ENCODE assay signal across 1 cellular context in the genomic region with DNA sequence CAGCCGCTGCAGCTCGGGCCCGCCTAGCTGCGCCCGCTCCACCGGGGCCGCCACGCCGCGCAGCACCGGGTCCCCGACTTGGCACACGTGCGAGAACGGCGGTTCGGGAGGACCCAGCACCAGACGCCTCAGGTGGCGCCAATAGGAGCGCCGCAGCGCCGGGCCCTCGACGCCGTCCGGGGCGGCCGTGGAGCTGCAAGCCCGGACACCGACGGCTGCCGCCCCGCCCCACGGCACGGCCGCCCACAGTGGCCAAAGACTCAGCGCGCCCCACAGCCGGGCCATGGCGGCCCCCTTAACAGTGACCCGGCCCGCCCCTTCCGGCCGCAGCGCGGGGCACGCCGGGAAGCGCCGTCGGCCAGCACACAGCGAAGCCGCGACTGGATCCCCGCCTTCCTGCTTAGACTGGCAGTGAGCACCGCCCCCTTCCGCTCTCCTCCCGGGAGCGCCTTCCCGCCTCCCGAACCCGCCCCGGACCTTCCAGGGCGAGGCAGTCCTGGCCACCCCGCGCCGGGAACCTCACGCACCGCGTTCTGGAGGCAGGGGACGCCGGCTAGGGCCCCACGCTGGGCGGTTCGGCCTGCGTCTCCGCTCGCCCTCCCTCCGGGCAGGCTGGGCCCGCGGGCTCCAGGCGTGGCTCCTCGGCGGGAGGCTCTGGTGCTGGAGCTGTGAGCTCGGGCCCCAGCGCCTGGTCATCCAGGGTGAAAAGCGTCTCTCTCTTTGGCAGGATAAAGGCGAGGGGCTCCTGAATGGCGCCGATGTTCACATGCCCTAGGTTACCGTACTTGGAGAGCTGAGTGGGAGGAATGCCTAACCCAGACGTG.
TF ChIP-seq lines count a peak whose summit lies in the region.

A gene with protein sequence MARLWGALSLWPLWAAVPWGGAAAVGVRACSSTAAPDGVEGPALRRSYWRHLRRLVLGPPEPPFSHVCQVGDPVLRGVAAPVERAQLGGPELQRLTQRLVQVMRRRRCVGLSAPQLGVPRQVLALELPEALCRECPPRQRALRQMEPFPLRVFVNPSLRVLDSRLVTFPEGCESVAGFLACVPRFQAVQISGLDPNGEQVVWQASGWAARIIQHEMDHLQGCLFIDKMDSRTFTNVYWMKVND (minus strand): TSS at position 303 of the 824 bp plus-strand sequence. CDS start 18 bp downstream, at position 285.

TF ChIP-seq in GM12878, 131 proteins besides CTCF, POLR2A, EP300 and RAD21 (continued from another document):
- TF ChIP-seq, protein P1, sequence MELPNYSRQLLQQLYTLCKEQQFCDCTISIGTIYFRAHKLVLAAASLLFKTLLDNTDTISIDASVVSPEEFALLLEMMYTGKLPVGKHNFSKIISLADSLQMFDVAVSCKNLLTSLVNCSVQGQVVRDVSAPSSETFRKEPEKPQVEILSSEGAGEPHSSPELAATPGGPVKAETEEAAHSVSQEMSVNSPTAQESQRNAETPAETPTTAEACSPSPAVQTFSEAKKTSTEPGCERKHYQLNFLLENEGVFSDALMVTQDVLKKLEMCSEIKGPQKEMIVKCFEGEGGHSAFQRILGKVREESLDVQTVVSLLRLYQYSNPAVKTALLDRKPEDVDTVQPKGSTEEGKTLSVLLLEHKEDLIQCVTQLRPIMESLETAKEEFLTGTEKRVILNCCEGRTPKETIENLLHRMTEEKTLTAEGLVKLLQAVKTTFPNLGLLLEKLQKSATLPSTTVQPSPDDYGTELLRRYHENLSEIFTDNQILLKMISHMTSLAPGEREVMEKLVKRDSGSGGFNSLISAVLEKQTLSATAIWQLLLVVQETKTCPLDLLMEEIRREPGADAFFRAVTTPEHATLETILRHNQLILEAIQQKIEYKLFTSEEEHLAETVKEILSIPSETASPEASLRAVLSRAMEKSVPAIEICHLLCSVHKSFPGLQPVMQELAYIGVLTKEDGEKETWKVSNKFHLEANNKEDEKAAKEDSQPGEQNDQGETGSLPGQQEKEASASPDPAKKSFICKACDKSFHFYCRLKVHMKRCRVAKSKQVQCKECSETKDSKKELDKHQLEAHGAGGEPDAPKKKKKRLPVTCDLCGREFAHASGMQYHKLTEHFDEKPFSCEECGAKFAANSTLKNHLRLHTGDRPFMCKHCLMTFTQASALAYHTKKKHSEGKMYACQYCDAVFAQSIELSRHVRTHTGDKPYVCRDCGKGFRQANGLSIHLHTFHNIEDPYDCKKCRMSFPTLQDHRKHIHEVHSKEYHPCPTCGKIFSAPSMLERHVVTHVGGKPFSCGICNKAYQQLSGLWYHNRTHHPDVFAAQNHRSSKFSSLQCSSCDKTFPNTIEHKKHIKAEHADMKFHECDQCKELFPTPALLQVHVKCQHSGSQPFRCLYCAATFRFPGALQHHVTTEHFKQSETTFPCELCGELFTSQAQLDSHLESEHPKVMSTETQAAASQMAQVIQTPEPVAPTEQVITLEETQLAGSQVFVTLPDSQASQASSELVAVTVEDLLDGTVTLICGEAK (IDR thresholded peaks at IDR 0.05; ENCODE audit: borderline replicate concordance): peak; percentile 50; the same call in 1 of the 2 replicates
- TF ChIP-seq STAT1 (conservative IDR thresholded peaks at IDR 0.05): no peak; the same call in 1 of the 2 replicates
- TF ChIP-seq SMC3 (IDR thresholded peaks at IDR 0.05; ENCODE audit: borderline replicate concordance, low read length): no peak
- no peak for TF ChIP-seq SUPT20H (IDR thresholded peaks at IDR 0.05; ENCODE audit: borderline replicate concordance, control insufficient read depth, low read depth, low read length)
- TF ChIP-seq, protein P2, sequence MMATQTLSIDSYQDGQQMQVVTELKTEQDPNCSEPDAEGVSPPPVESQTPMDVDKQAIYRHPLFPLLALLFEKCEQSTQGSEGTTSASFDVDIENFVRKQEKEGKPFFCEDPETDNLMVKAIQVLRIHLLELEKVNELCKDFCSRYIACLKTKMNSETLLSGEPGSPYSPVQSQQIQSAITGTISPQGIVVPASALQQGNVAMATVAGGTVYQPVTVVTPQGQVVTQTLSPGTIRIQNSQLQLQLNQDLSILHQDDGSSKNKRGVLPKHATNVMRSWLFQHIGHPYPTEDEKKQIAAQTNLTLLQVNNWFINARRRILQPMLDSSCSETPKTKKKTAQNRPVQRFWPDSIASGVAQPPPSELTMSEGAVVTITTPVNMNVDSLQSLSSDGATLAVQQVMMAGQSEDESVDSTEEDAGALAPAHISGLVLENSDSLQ (IDR thresholded peaks at IDR 0.05): peak; percentile 87
- peak; percentile 48 for TF ChIP-seq SIX5 (IDR thresholded peaks at IDR 0.05; ENCODE audit: low read depth, low read length, severe bottlenecking)
- TF ChIP-seq, protein P3, sequence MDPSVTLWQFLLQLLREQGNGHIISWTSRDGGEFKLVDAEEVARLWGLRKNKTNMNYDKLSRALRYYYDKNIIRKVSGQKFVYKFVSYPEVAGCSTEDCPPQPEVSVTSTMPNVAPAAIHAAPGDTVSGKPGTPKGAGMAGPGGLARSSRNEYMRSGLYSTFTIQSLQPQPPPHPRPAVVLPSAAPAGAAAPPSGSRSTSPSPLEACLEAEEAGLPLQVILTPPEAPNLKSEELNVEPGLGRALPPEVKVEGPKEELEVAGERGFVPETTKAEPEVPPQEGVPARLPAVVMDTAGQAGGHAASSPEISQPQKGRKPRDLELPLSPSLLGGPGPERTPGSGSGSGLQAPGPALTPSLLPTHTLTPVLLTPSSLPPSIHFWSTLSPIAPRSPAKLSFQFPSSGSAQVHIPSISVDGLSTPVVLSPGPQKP (IDR thresholded peaks at IDR 0.05; ENCODE audit: low read depth, low read length): no peak; the same call in 1 of the 2 replicates
- TF ChIP-seq SREBF1 (IDR thresholded peaks at IDR 0.05; ENCODE audit: low read length): no peak
- TF ChIP-seq, protein P4, sequence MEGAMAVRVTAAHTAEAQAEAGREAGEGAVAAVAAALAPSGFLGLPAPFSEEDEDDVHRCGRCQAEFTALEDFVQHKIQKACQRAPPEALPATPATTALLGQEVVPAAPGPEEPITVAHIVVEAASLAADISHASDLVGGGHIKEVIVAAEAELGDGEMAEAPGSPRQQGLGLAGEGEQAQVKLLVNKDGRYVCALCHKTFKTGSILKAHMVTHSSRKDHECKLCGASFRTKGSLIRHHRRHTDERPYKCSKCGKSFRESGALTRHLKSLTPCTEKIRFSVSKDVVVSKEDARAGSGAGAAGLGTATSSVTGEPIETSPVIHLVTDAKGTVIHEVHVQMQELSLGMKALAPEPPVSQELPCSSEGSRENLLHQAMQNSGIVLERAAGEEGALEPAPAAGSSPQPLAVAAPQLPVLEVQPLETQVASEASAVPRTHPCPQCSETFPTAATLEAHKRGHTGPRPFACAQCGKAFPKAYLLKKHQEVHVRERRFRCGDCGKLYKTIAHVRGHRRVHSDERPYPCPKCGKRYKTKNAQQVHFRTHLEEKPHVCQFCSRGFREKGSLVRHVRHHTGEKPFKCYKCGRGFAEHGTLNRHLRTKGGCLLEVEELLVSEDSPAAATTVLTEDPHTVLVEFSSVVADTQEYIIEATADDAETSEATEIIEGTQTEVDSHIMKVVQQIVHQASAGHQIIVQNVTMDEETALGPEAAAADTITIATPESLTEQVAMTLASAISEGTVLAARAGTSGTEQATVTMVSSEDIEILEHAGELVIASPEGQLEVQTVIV (IDR thresholded peaks at IDR 0.05; ENCODE audit: borderline replicate concordance, partially characterized antibody): peak; percentile 53
- TF ChIP-seq CHD2 (IDR thresholded peaks at IDR 0.05; ENCODE audit: borderline replicate concordance, low read depth, low read length): peak; percentile 57; the same call in 1 of the 2 replicates
- TF ChIP-seq, protein P5, sequence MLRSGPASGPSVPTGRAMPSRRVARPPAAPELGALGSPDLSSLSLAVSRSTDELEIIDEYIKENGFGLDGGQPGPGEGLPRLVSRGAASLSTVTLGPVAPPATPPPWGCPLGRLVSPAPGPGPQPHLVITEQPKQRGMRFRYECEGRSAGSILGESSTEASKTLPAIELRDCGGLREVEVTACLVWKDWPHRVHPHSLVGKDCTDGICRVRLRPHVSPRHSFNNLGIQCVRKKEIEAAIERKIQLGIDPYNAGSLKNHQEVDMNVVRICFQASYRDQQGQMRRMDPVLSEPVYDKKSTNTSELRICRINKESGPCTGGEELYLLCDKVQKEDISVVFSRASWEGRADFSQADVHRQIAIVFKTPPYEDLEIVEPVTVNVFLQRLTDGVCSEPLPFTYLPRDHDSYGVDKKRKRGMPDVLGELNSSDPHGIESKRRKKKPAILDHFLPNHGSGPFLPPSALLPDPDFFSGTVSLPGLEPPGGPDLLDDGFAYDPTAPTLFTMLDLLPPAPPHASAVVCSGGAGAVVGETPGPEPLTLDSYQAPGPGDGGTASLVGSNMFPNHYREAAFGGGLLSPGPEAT (IDR thresholded peaks at IDR 0.05; ENCODE audit: low read depth): peak; percentile 36; the same call in 1 of the 2 replicates
- peak; percentile 80 for TF ChIP-seq SMAD5 (IDR thresholded peaks at IDR 0.05; ENCODE audit: low read depth)
- no peak for TF ChIP-seq RCOR1 (conservative IDR thresholded peaks at IDR 0.05; ENCODE audit: low read depth, low read length)
- TF ChIP-seq SMARCA5 (IDR thresholded peaks at IDR 0.05): peak; percentile 49; the same call in 1 of the 2 replicates
- 0 out of 2 replicates have a peak, but pooled peaks have one; percentile 18 for TF ChIP-seq ZNF217 (IDR thresholded peaks at IDR 0.05)
- TF ChIP-seq ATF7 (IDR thresholded peaks at IDR 0.05; ENCODE audit: low read depth): no peak
- TF ChIP-seq NFXL1 (IDR thresholded peaks at IDR 0.05; ENCODE audit: borderline replicate concordance): peak; percentile 76
- TF ChIP-seq STAT3 (IDR thresholded peaks at IDR 0.05; ENCODE audit: low read depth, low read length): no peak
- peak; percentile 93 for TF ChIP-seq RB1 (IDR thresholded peaks at IDR 0.05; ENCODE audit: borderline replicate concordance)
- TF ChIP-seq SP1 (IDR thresholded peaks at IDR 0.05; ENCODE audit: low read depth, low read length): peak; percentile 57
- peak; percentile 55; the same call in 1 of the 2 replicates for TF ChIP-seq CBFB (IDR thresholded peaks at IDR 0.05; ENCODE audit: low read depth)
- TF ChIP-seq MYB (IDR thresholded peaks at IDR 0.05; ENCODE audit: borderline replicate concordance, low read depth, low read length): no peak
- peak; percentile 90 for TF ChIP-seq BACH1 (IDR thresholded peaks at IDR 0.05; ENCODE audit: borderline replicate concordance)
- TF ChIP-seq TCF12 (IDR thresholded peaks at IDR 0.05; ENCODE audit: low read depth, low read length): no peak
- peak in 1 of 2 experiments; percentile 34; a peak in 1 of 3 replicates for TF ChIP-seq EGR1 (IDR thresholded peaks at IDR 0.05; ENCODE audit: borderline replicate concordance in 1 of 2, low read depth in 2 of 2, low read length in 2 of 2)
- TF ChIP-seq HCFC1 (IDR thresholded peaks at IDR 0.05; ENCODE audit: low read length): peak; percentile 72
- TF ChIP-seq, protein P6, sequence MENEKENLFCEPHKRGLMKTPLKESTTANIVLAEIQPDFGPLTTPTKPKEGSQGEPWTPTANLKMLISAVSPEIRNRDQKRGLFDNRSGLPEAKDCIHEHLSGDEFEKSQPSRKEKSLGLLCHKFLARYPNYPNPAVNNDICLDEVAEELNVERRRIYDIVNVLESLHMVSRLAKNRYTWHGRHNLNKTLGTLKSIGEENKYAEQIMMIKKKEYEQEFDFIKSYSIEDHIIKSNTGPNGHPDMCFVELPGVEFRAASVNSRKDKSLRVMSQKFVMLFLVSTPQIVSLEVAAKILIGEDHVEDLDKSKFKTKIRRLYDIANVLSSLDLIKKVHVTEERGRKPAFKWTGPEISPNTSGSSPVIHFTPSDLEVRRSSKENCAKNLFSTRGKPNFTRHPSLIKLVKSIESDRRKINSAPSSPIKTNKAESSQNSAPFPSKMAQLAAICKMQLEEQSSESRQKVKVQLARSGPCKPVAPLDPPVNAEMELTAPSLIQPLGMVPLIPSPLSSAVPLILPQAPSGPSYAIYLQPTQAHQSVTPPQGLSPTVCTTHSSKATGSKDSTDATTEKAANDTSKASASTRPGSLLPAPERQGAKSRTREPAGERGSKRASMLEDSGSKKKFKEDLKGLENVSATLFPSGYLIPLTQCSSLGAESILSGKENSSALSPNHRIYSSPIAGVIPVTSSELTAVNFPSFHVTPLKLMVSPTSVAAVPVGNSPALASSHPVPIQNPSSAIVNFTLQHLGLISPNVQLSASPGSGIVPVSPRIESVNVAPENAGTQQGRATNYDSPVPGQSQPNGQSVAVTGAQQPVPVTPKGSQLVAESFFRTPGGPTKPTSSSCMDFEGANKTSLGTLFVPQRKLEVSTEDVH (IDR thresholded peaks at IDR 0.05; ENCODE audit: low read depth, partially characterized antibody): no peak
- peak; percentile 57; the same call in 1 of the 2 replicates for TF ChIP-seq CREM (IDR thresholded peaks at IDR 0.05; ENCODE audit: low read depth)
- no peak for TF ChIP-seq SUZ12 (IDR thresholded peaks at IDR 0.05; ENCODE audit: unreplicated experiment)
- no peak for TF ChIP-seq MTA2 (IDR thresholded peaks at IDR 0.05; ENCODE audit: low read depth)
